In the genomic region with DNA sequence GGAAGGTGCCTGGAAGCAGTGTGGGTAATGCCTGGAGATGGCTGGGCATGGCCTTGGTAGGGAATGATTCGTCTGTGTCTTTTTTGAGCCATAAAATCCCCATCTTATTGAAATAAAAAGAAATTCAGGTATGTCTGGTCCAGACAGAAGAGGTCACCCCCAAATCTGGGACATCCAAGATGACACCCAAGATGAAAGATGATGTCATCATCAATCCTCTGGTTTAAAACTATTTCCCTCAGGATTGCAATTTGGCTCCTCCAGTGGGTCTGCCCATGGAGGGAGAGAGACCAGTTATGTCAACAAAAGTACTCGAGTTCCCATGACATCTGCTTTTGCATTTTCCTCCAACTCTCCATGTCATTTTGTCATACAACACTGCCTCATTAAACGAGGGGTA, we compare ENCODE assay signal across 18 cellular contexts. TPM values are rescaled to one million over a fixed set of nuclear protein-coding genes. Genes with fewer than 3 reads are reported as not detected.
"Had no signal": no experiment of that assay in that cellular context is flagged by ENCODE, and none has a peak within 500 bp of the region (broad histone marks: within the 10 kb centered on the region; RNA-seq: fewer than 3 reads in every experiment).

No MANE protein-coding gene starts in this region.

- H3K9me3 Mint-ChIP-seq: activated CD4-positive, alpha-beta memory T cell treated with anti-CD3 and anti-CD28 coated beads, Interleukin-2, amount 10 ng/mL, durations not matched to agents 7 days and 5 days; type B pancreatic cell; WTC11 had no signal

- H3K36me3 Mint-ChIP-seq: type B pancreatic cell, WTC11 had no signal

- H3K27ac ChIP-seq: ascending aorta, gastroesophageal sphincter, heart left ventricle, ovary, psoas muscle, skin epidermis, suprapubic skin had no signal

- H3K4me3 ChIP-seq: ascending aorta, gastroesophageal sphincter, heart left ventricle, ovary, psoas muscle, skin epidermis, suprapubic skin had no signal

- ATAC-seq: esophagus mucosa, gastroesophageal sphincter, heart left ventricle, left ventricle myocardium superior, psoas muscle, right cardiac atrium, WTC11 had no signal

- H3K4me1 ChIP-seq: ascending aorta, gastroesophageal sphincter, heart left ventricle, psoas muscle, suprapubic skin had no signal

- H3K27me3 ChIP-seq: ascending aorta, gastroesophageal sphincter, heart left ventricle, ovary, suprapubic skin had no signal

- H3K27ac Mint-ChIP-seq: activated CD4-positive, alpha-beta memory T cell treated with anti-CD3 and anti-CD28 coated beads, Interleukin-2, amount 10 ng/mL, durations not matched to agents 7 days and 5 days; activated CD4-positive, alpha-beta T cell treated with anti-CD3 and anti-CD28 coated beads for 36 hours; activated T-helper 17 cell treated with anti-CD3 and anti-CD28 coated beads, Interleukin-2, amount 50 U/mL, for 72 hours; stimulated activated naive CD8-positive, alpha-beta T cell treated with anti-CD3 and anti-CD28 coated beads, Interleukin-15, Interleukin-2, amounts not matched to agents 100 ng/mL and 50 ng/mL, for 24 hours; type B pancreatic cell; WTC11 had no signal

- H3K36me3 ChIP-seq: ascending aorta, gastroesophageal sphincter, heart left ventricle, ovary, suprapubic skin had no signal

- DNase-seq: cortex of kidney, heart left ventricle, left ventricle myocardium superior, ovary, psoas muscle, right cardiac atrium had no signal

- H3K9me3 ChIP-seq: ascending aorta, gastroesophageal sphincter, heart left ventricle, ovary, psoas muscle, suprapubic skin had no signal

- H3K4me3 Mint-ChIP-seq: activated CD4-positive, alpha-beta memory T cell treated with anti-CD3 and anti-CD28 coated beads, Interleukin-2, amount 10 ng/mL, durations not matched to agents 7 days and 5 days; activated CD4-positive, alpha-beta T cell treated with anti-CD3 and anti-CD28 coated beads for 36 hours; type B pancreatic cell; WTC11 had no signal

RNA-seq across cellular contexts. Expression of a gene that starts 16.7 kb away (rescaled TPM):
- total RNA-seq: activated CD4-positive, alpha-beta T cell treated with anti-CD3 and anti-CD28 coated beads for 36 hours; ascending aorta; esophagus mucosa; gastroesophageal sphincter; heart left ventricle; left ventricle myocardium superior; psoas muscle; right cardiac atrium; suprapubic skin; T-helper 2 cell treated with Interferon-gamma antibody and Interleukin-4, amounts not matched to agents 100 ng/mL and 5 ng/mL, for 36 hours; WTC11 had no signal
- polyA plus RNA-seq: right cardiac atrium had no signal
